31 cellular contexts compared by ENCODE assay signal in genomic region chr10:70552585-70552984, GRCh38. TPM values are rescaled to one million over a fixed set of nuclear protein-coding genes. Genes with fewer than 3 reads are reported as not detected.
DNase-seq lines count a peak whose midpoint lies in the region; ATAC-seq and TF ChIP-seq lines count a peak whose summit lies in the region.
"Had no signal": no experiment of that assay in that cellular context is flagged by ENCODE, and none has a peak within 500 bp of the region (broad histone marks: within the 10 kb centered on the region; RNA-seq: fewer than 3 reads in every experiment).

No MANE protein-coding gene starts in this region.

- peaks cover 9% of the 10 kb centered on the region for H3K27me3 Mint-ChIP-seq in GM23338 (ENCODE audit: insufficient read depth, low read depth, poor library complexity)
- H3K27me3 Mint-ChIP-seq in brain, result peaks cover 4% of the 10 kb centered on the region
- no peaks in the 10 kb centered on the region for H3K27me3 Mint-ChIP-seq in osteocyte (ENCODE audit: unreplicated experiment)
- H3K27me3 Mint-ChIP-seq: activated B cell treated with CpG ODN at 0.5 μM for 24 hours; activated naive CD8-positive, alpha-beta T cell; B cell; CD4-positive, alpha-beta memory T cell; naive B cell; stimulated activated naive B cell treated with anti-CD40 and anti-IgM and Interleukin-4, amounts not matched to agents 10 μg/mL and 1 μg/mL and 100 μg/mL, for 72 hours had no signal

- no peak for ATAC-seq in GM23338
- ATAC-seq: A549; stimulated activated naive B cell treated with anti-CD40 and anti-IgM and Interleukin-4, amounts not matched to agents 10 μg/mL and 1 μg/mL and 100 μg/mL, for 72 hours had no signal

- no peaks in the 10 kb centered on the region for H3K36me3 ChIP-seq in GM23338 (ENCODE audit: insufficient read depth)
- no peaks in the 10 kb centered on the region for H3K36me3 ChIP-seq in hepatocyte (replicated peaks; ENCODE audit: insufficient read depth, low read depth)
- H3K36me3 ChIP-seq in breast epithelium, result no peaks in the 10 kb centered on the region

- H3K4me1 ChIP-seq in GM23338 (ENCODE audit: insufficient read depth) (no peaks in the 10 kb centered on the region; the same call in 1 of the 2 replicates), hepatocyte (ENCODE audit: insufficient read depth) (peaks cover 18% of the 10 kb centered on the region), breast epithelium (no peaks in the 10 kb centered on the region)
- H3K4me1 ChIP-seq: A549 had no signal

- no peaks in the 10 kb centered on the region for H3F3A ChIP-seq in GM23338 (replicated peaks; ENCODE audit: low read depth)

- H3K9me3 ChIP-seq in hepatocyte (ENCODE audit: low read depth) (no peaks in the 10 kb centered on the region), breast epithelium (no peaks in the 10 kb centered on the region)
- H3K9me3 ChIP-seq: A549 had no signal

- peaks cover 36% of the 10 kb centered on the region for H3K36me3 Mint-ChIP-seq in GM23338 (ENCODE audit: low read depth)
- H3K36me3 Mint-ChIP-seq in brain, result peaks cover 4% of the 10 kb centered on the region
- no peaks in the 10 kb centered on the region for H3K36me3 Mint-ChIP-seq in osteocyte (ENCODE audit: unreplicated experiment)
- H3K36me3 Mint-ChIP-seq: activated naive CD8-positive, alpha-beta T cell; CD4-positive, alpha-beta memory T cell had no signal

- H3K27ac ChIP-seq in GM23338 (ENCODE audit: low read depth) (0 out of 2 replicates have a peak overlapping the region, but pooled peaks have one; percentile 45), hepatocyte (peak overlapping the region; percentile 61), breast epithelium (no peak overlapping the region), dorsolateral prefrontal cortex (no peak overlapping the region)
- H3K27ac ChIP-seq: A549 had no signal

- H3K9me2 ChIP-seq in GM23338 (ENCODE audit: insufficient read depth), result no peaks in the 10 kb centered on the region
- H3K9me2 ChIP-seq in hepatocyte (replicated peaks; ENCODE audit: insufficient read depth), result no peaks in the 10 kb centered on the region

- H3K4me3 ChIP-seq in GM23338, result no peak overlapping the region
- H3K4me3 ChIP-seq in hepatocyte, result no peak overlapping the region
- H3K4me3 ChIP-seq in breast epithelium, result no peak overlapping the region
- no peak overlapping the region for H3K4me3 ChIP-seq in dorsolateral prefrontal cortex
- H3K4me3 ChIP-seq: A549, coronary artery, skin epidermis had no signal

- H2AFZ ChIP-seq in GM23338, result no peak overlapping the region
- H2AFZ ChIP-seq in hepatocyte, result no peak overlapping the region

- H3K79me2 ChIP-seq in GM23338 (replicated peaks; ENCODE audit: insufficient read depth), result no peaks in the 10 kb centered on the region
- no peaks in the 10 kb centered on the region for H3K79me2 ChIP-seq in hepatocyte

- TF ChIP-seq CTCF in GM23338 (conservative IDR thresholded peaks at IDR 0.05; ENCODE audit: low read depth in 2 of 2) (no peak), brain (conservative IDR thresholded peaks at IDR 0.05) (no peak), hepatocyte (IDR thresholded peaks at IDR 0.05; ENCODE audit: poor library complexity) (no peak), osteocyte (IDR thresholded peaks at IDR 0.05) (no peak), breast epithelium (IDR thresholded peaks at IDR 0.05) (no peak), dorsolateral prefrontal cortex (IDR thresholded peaks at IDR 0.05 in 54 of 56, conservative IDR thresholded peaks at IDR 0.05 in 2 of 56; ENCODE audit: low read depth in 1 of 56, partially characterized antibody in 56 of 56) (no peak)

- DNase-seq in GM23338 (ENCODE audit: low spot score), result no peak
- no peak for DNase-seq in hepatocyte (ENCODE audit: low spot score)
- DNase-seq in osteocyte (ENCODE audit: extremely low spot score, unreplicated experiment), result no peak
- DNase-seq in breast epithelium (ENCODE audit: low spot score in 2 of 2), result no peak
- no peak for DNase-seq in effector CD8-positive, alpha-beta T cell (lab: John Stamatoyannopoulos, UW)
- DNase-seq in dorsolateral prefrontal cortex, result no peak
- no peak for DNase-seq in HK-2 (ENCODE audit: unreplicated experiment)
- DNase-seq: activated B cell treated with CpG ODN at 0.5 μM for 24 hours; activated CD4-positive, alpha-beta T cell treated with anti-CD3 and anti-CD28 coated beads, Interleukin-2, amount 50 U/mL, for 1 hour; activated effector memory CD4-positive, alpha-beta T cell treated with anti-CD3 and anti-CD28 coated beads, Interleukin-2, amount 50 U/mL, for 16 hours; activated T-cell treated with anti-CD3 and anti-CD28 coated beads, Interleukin-2, amount 50 U/mL, for 1 hour; anterior cingulate cortex; CD4-positive, alpha-beta memory T cell; GOT3; naive B cell; NCI-H1092 treated with DMSO at 0.1 percent for 48 hours; NCI-H187; SIG-M5; stimulated activated naive B cell treated with anti-CD40 and anti-IgM and Interleukin-4, amounts not matched to agents 10 μg/mL and 1 μg/mL and 100 μg/mL, for 72 hours; SW 1271; T1000 had no signal

- TF ChIP-seq POLR2A in breast epithelium (IDR thresholded peaks at IDR 0.05), result no peak

- H3K4me3 Mint-ChIP-seq in GM23338 (no peak overlapping the region), brain (no peak overlapping the region), osteocyte (ENCODE audit: unreplicated experiment) (no peak overlapping the region)
- H3K4me3 Mint-ChIP-seq: activated B cell treated with CpG ODN at 0.5 μM for 24 hours; activated naive CD8-positive, alpha-beta T cell; B cell; CD4-positive, alpha-beta memory T cell; naive B cell; stimulated activated naive B cell treated with anti-CD40 and anti-IgM and Interleukin-4, amounts not matched to agents 10 μg/mL and 1 μg/mL and 100 μg/mL, for 72 hours had no signal

- H3K27ac Mint-ChIP-seq in GM23338 (no peak overlapping the region), brain (peak overlapping the region in 3 of 5 experiments; percentile 26 to 63 (median 33)), osteocyte (ENCODE audit: unreplicated experiment) (peak overlapping the region; percentile 79)
- H3K27ac Mint-ChIP-seq: activated B cell treated with CpG ODN at 0.5 μM for 24 hours; activated naive CD8-positive, alpha-beta T cell; B cell; CD4-positive, alpha-beta memory T cell; stimulated activated naive B cell treated with anti-CD40 and anti-IgM and Interleukin-4, amounts not matched to agents 10 μg/mL and 1 μg/mL and 100 μg/mL, for 72 hours had no signal

- H3K27me3 ChIP-seq in GM23338 (ENCODE audit: insufficient read depth) (no peaks in the 10 kb centered on the region), hepatocyte (no peaks in the 10 kb centered on the region), breast epithelium (no peaks in the 10 kb centered on the region), dorsolateral prefrontal cortex (no peaks in the 10 kb centered on the region)

- no peaks in the 10 kb centered on the region for H4K20me1 ChIP-seq in GM23338 (replicated peaks; ENCODE audit: insufficient read depth)
- H4K20me1 ChIP-seq in hepatocyte (ENCODE audit: insufficient read depth, poor library complexity, severe bottlenecking), result no peaks in the 10 kb centered on the region

- no peaks in the 10 kb centered on the region for H3K9me3 Mint-ChIP-seq in GM23338
- H3K9me3 Mint-ChIP-seq in brain, result no peaks in the 10 kb centered on the region
- no peaks in the 10 kb centered on the region for H3K9me3 Mint-ChIP-seq in osteocyte (ENCODE audit: unreplicated experiment)
- H3K9me3 Mint-ChIP-seq: activated B cell treated with CpG ODN at 0.5 μM for 24 hours; CD4-positive, alpha-beta memory T cell; naive B cell; stimulated activated naive B cell treated with anti-CD40 and anti-IgM and Interleukin-4, amounts not matched to agents 10 μg/mL and 1 μg/mL and 100 μg/mL, for 72 hours had no signal

- intact Hi-C loops in breast epithelium (cut with DNase I; ENCODE audit: low total_unique reads), result loop anchor here (10.0 kb wide), 1 partner anchor 202 kb away; no protein-coding TSS in a partner anchor
- intact Hi-C loops in dorsolateral prefrontal cortex (cut with DNase I), result loop anchor here (5.0 to 10.0 kb wide), 3 partner anchors 120 to 732 kb away; partner anchors contain the start of gene ADAMTS14 (in 1 of the 2)

- WGBS in hepatocyte (ENCODE audit: low lambda C conversion rate, missing lambda C conversion rate), result 50% methylated on average over 6 of the region's 6 CpGs

- H3K4me2 ChIP-seq in GM23338 (no peak overlapping the region), hepatocyte (peak overlapping the region; percentile 1)
- H3K4me2 ChIP-seq: A549 had no signal

- H3K4me1 Mint-ChIP-seq in GM23338, result peaks cover 12% of the 10 kb centered on the region; the same call in 2 of the 3 replicates
- H3K4me1 Mint-ChIP-seq in brain, result peaks cover 25% of the 10 kb centered on the region
- peaks cover 24% of the 10 kb centered on the region for H3K4me1 Mint-ChIP-seq in osteocyte (ENCODE audit: unreplicated experiment)
- H3K4me1 Mint-ChIP-seq: activated B cell treated with CpG ODN at 0.5 μM for 24 hours; B cell; CD4-positive, alpha-beta memory T cell; naive B cell had no signal

TF ChIP-seq in GM23338, 12 proteins besides CTCF, POLR2A, EP300 and RAD21 (continues in another document):
- no peak for TF ChIP-seq NANOG (IDR thresholded peaks at IDR 0.05; ENCODE audit: borderline replicate concordance)
- TF ChIP-seq EZH2phosphoT487 (IDR thresholded peaks at IDR 0.05; ENCODE audit: unreplicated experiment), result no peak
- no peak for TF ChIP-seq JUNB (IDR thresholded peaks at IDR 0.05; ENCODE audit: unreplicated experiment)
- TF ChIP-seq ZNF331 (CRISPR knock-in tag; IDR thresholded peaks at IDR 0.05; ENCODE audit: low read depth), result no peak
- no peak for TF ChIP-seq STAT1 (IDR thresholded peaks at IDR 0.05; ENCODE audit: unreplicated experiment)
- TF ChIP-seq EZH2 (IDR thresholded peaks at IDR 0.05; ENCODE audit: low read depth, unreplicated experiment), result no peak

RNA-seq across cellular contexts. Expression of gene PRF1, which starts 50.0 kb away (rescaled TPM):
- not detected in 2 replicates for total RNA-seq in GM23338 (2014; rRNA removed; shearing (Covaris generic))
- polyA plus RNA-seq in GM23338 (2016; fragmentation: Nextera tagmentation; extraction: Ambion mirVana) (0.13 TPM in 1 of 2 replicates, not detected in the other), brain (ENCODE audit: insufficient read depth, low read depth, low replicate concordance) (4.3 TPM), hepatocyte (0.39 TPM in 1 of 2 replicates, not detected in the other)
- total RNA-seq in hepatocyte (not detected in 2 replicates), osteocyte (not detected in 2 replicates), breast epithelium (1 to 10 TPM; 2.2 to 4.3 (median 2.2) TPM), dorsolateral prefrontal cortex (1 to 10 TPM in 49 of 120 experiments, under 1 TPM in 55, not detected in 16; 0.25 to 4.6 (median 0.89) TPM)
- total RNA-seq: glomerular endothelial cell, HT1080, NCI-H460, renal cortical epithelial cell had no signal
- polyA plus RNA-seq: A549 had no signal

Comparison
In these comparisons a context has a peak if more than half of its experiments do, and no peak if none do; other contexts are left out.
1. H3K27ac ChIP-seq: peak in GM23338 (single experiment) and hepatocyte (single experiment); none in breast epithelium (0 of 2) and dorsolateral prefrontal cortex (0 of 59).